20 cellular contexts compared by ENCODE assay signal in genomic region chr3:143326983-143327382, GRCh38.
"Had no signal": no experiment of that assay in that cellular context is flagged by ENCODE, and none has a peak within 500 bp of the region (broad histone marks: within the 10 kb centered on the region; RNA-seq: fewer than 3 reads in every experiment).

No MANE protein-coding gene starts in this region.

- H3K27me3 ChIP-seq: brain microvascular endothelial cell, spleen, tibial nerve had no signal

- H3K9me3 Mint-ChIP-seq: activated T-cell treated with anti-CD3 and anti-CD28 coated beads, Interleukin-2, amount 50 U/mL, for 24 hours; effector memory CD8-positive, alpha-beta T cell; nephron progenitor cell; stimulated activated memory B cell treated with anti-CD40 and anti-IgM and Interleukin-4, amounts not matched to agents 10 μg/mL and 1 μg/mL and 100 μg/mL, for 72 hours had no signal

- DNase-seq: activated CD4-positive, alpha-beta T cell treated with anti-CD3 and anti-CD28 coated beads, Interleukin-2, amount 50 U/mL, for 4 hours; activated CD4-positive, CD25-positive, alpha-beta regulatory T cell treated with anti-CD3 and anti-CD28 coated beads, Interleukin-2, amount 50 U/mL, for 72 hours; activated gamma-delta T cell; activated T-cell treated with anti-CD3 and anti-CD28 coated beads, Interleukin-2, amount 50 U/mL, for 24 hours; brain microvascular endothelial cell; cerebellar nuclear complex; effector memory CD8-positive, alpha-beta T cell; erythroblast; hypothalamus; left cardiac atrium; mucosa of descending colon; nephron progenitor cell; spleen; stimulated activated CD4-positive, alpha-beta T cell treated with anti-CD3 and anti-CD28 coated beads, Interleukin-1b, Interleukin-23, amount 100 ng/mL, for 48 hours; T-helper 17 cell had no signal

- H3K36me3 ChIP-seq: brain microvascular endothelial cell, spleen, tibial nerve had no signal

- H3K4me3 Mint-ChIP-seq: activated naive CD8-positive, alpha-beta T cell; activated T-cell treated with anti-CD3 and anti-CD28 coated beads, Interleukin-2, amount 50 U/mL, for 24 hours; dendritic cell treated with granulocyte-macrophage colony-stimulating factor and Interleukin-4, amounts not matched to agents 40 ng/mL and 50 ng/mL, for 4 days; effector memory CD8-positive, alpha-beta T cell; nephron progenitor cell; stimulated activated memory B cell treated with anti-CD40 and anti-IgM and Interleukin-4, amounts not matched to agents 10 μg/mL and 1 μg/mL and 100 μg/mL, for 72 hours; T-helper 17 cell had no signal

- H3K4me3 ChIP-seq: lung, mucosa of descending colon, spleen, tibial nerve had no signal

- H3K9me3 ChIP-seq: mucosa of descending colon, spleen, tibial nerve had no signal

- H3K27me3 Mint-ChIP-seq: activated naive CD8-positive, alpha-beta T cell; activated T-cell treated with anti-CD3 and anti-CD28 coated beads, Interleukin-2, amount 50 U/mL, for 24 hours; effector memory CD8-positive, alpha-beta T cell; stimulated activated memory B cell treated with anti-CD40 and anti-IgM and Interleukin-4, amounts not matched to agents 10 μg/mL and 1 μg/mL and 100 μg/mL, for 72 hours; T-helper 17 cell had no signal

- H3K27ac ChIP-seq: brain microvascular endothelial cell, tibial nerve had no signal

- H3K27ac Mint-ChIP-seq: activated naive CD8-positive, alpha-beta T cell; activated T-cell treated with anti-CD3 and anti-CD28 coated beads, Interleukin-2, amount 50 U/mL, for 24 hours; dendritic cell treated with granulocyte-macrophage colony-stimulating factor and Interleukin-4, amounts not matched to agents 40 ng/mL and 50 ng/mL, for 4 days; effector memory CD8-positive, alpha-beta T cell; nephron progenitor cell; stimulated activated memory B cell treated with anti-CD40 and anti-IgM and Interleukin-4, amounts not matched to agents 10 μg/mL and 1 μg/mL and 100 μg/mL, for 72 hours; T-helper 17 cell had no signal
